Comparison of ENCODE assay signal across 13 cellular contexts in the genomic region with DNA sequence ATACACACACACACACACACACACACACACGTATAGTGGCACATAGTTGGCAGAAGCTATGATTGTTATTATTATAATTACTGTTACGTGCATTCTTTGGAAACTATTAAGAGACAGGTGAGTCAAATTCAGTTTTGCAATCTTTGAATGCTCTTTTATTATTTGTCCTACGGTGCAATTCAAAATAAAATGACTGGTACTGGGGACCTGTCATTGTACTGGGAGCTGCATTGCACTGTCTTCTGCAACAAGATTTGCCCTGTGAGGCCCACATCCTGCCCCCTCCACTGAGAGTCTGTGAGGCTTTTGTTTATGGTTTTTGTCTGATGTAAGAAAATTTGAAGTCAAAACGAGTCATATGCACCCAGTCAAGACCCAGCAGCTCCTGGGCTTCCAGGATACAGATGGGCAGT. TPM values are rescaled to one million over a fixed set of nuclear protein-coding genes. Genes with fewer than 3 reads are reported as not detected.
A peak's percentile ranks its signal among the peaks of the same experiment; 100 is the strongest.
DNase-seq lines count a peak whose midpoint lies in the region; ATAC-seq and TF ChIP-seq lines count a peak whose summit lies in the region.
"Had no signal": no experiment of that assay in that cellular context is flagged by ENCODE, and none has a peak within 500 bp of the region (broad histone marks: within the 10 kb centered on the region; RNA-seq: fewer than 3 reads in every experiment).

No MANE protein-coding gene starts in this region.

- BruUV-seq in MCF 10A (replicated peaks; lab: Mats Ljungman, UMichigan): no TSS peak

- H3K27ac Mint-ChIP-seq in MCF 10A (ENCODE audit: low read depth, unreplicated experiment) (no peak overlapping the region), natural killer cell (peak overlapping the region; percentile 91 to 95)
- peak overlapping the region; percentile 25 for H3K27ac Mint-ChIP-seq in activated T-helper 2 cell treated with anti-CD3 and anti-CD28 coated beads, Interferon-gamma antibody, Interleukin-2, Interleukin-4, amounts not matched to agents 10 μg/mL and 5 μg/mL and 100 μg/mL, durations not matched to agents 14 hours and 24 hours and 36 hours
- H3K27ac Mint-ChIP-seq: progenitor cell of endocrine pancreas had no signal

- no peak overlapping the region for H3K27ac ChIP-seq in breast epithelium
- H3K27ac ChIP-seq: dorsolateral prefrontal cortex, suprapubic skin had no signal

- H3K9me3 Mint-ChIP-seq in MCF 10A (ENCODE audit: unreplicated experiment): no peaks in the 10 kb centered on the region
- H3K9me3 Mint-ChIP-seq in activated T-helper 2 cell treated with anti-CD3 and anti-CD28 coated beads, Interferon-gamma antibody, Interleukin-2, Interleukin-4, amounts not matched to agents 10 μg/mL and 5 μg/mL and 100 μg/mL, durations not matched to agents 14 hours and 24 hours and 36 hours: no peaks in the 10 kb centered on the region
- H3K9me3 Mint-ChIP-seq in natural killer cell: no peaks in the 10 kb centered on the region

- POLR2A ChIA-PET in MCF 10A (lab: Yijun Ruan, JAX): interaction anchor here (0.7 to 1.4 kb wide), 3 partner anchors 8 to 64 kb away, joined by 3 to 6 read pairs (median 4); no protein-coding TSS in a partner anchor

- CTCF ChIA-PET in MCF 10A (lab: Yijun Ruan, JAX): interaction anchor here (0.6 to 3.6 kb wide), 9 partner anchors 8 to 189 kb away, joined by 3 to 21 read pairs (median 4); no protein-coding TSS in a partner anchor

- no peak for TF ChIP-seq CTCF in MCF 10A (IDR thresholded peaks at IDR 0.05; ENCODE audit: unreplicated experiment)
- no peak for TF ChIP-seq CTCF in breast epithelium (IDR thresholded peaks at IDR 0.05)
- no peak for TF ChIP-seq CTCF in natural killer cell (IDR thresholded peaks at IDR 0.05)

- H3K4me1 ChIP-seq in breast epithelium: no peaks in the 10 kb centered on the region
- H3K4me1 ChIP-seq: HAP-1, suprapubic skin had no signal

- H3K27me3 ChIP-seq in breast epithelium: no peaks in the 10 kb centered on the region
- H3K27me3 ChIP-seq: suprapubic skin had no signal

- intact Hi-C loops in MCF 10A (cut with micrococcal nuclease): no loop called here
- intact Hi-C loops in breast epithelium (cut with DNase I; ENCODE audit: low total_unique reads): no loop called here
- intact Hi-C loops in activated T-helper 2 cell treated with anti-CD3 and anti-CD28 coated beads, Interferon-gamma antibody, Interleukin-2, Interleukin-4, amounts not matched to agents 10 μg/mL and 5 μg/mL and 100 μg/mL, durations not matched to agents 14 hours and 24 hours and 36 hours (cut with micrococcal nuclease): loop anchor here (2.0 to 5.0 kb wide), 3 partner anchors 31 to 326 kb away; no protein-coding TSS in a partner anchor
- intact Hi-C loops in natural killer cell (cut with micrococcal nuclease): loop anchor here (1.0 to 5.0 kb wide), 5 partner anchors 39 to 115 kb away; a partner anchor contains a TSS

- H3K36me3 ChIP-seq in breast epithelium: no peaks in the 10 kb centered on the region
- H3K36me3 ChIP-seq: HAP-1, suprapubic skin had no signal

- H3K36me3 Mint-ChIP-seq in MCF 10A (ENCODE audit: insufficient read depth, unreplicated experiment): peaks cover 2% of the 10 kb centered on the region
- H3K36me3 Mint-ChIP-seq in activated T-helper 2 cell treated with anti-CD3 and anti-CD28 coated beads, Interferon-gamma antibody, Interleukin-2, Interleukin-4, amounts not matched to agents 10 μg/mL and 5 μg/mL and 100 μg/mL, durations not matched to agents 14 hours and 24 hours and 36 hours (ENCODE audit: low read depth): peaks cover 18% of the 10 kb centered on the region
- H3K36me3 Mint-ChIP-seq in natural killer cell: no peaks in the 10 kb centered on the region

- TF ChIP-seq POLR2A in breast epithelium (IDR thresholded peaks at IDR 0.05): no peak

- no peaks in the 10 kb centered on the region for H3K9me3 ChIP-seq in breast epithelium
- H3K9me3 ChIP-seq: HAP-1, suprapubic skin had no signal

- H3K4me3 Mint-ChIP-seq in MCF 10A (ENCODE audit: unreplicated experiment): no peak overlapping the region
- H3K4me3 Mint-ChIP-seq in activated T-helper 2 cell treated with anti-CD3 and anti-CD28 coated beads, Interferon-gamma antibody, Interleukin-2, Interleukin-4, amounts not matched to agents 10 μg/mL and 5 μg/mL and 100 μg/mL, durations not matched to agents 14 hours and 24 hours and 36 hours (ENCODE audit: low read depth): peak overlapping the region; percentile 27
- peak overlapping the region; percentile 90 for H3K4me3 Mint-ChIP-seq in natural killer cell

- DNase-seq in MCF 10A (ENCODE audit: unreplicated experiment): peak; percentile 30
- no peak for DNase-seq in breast epithelium (ENCODE audit: low spot score in 2 of 2)
- peak; percentile 55 for DNase-seq in activated T-helper 2 cell treated with anti-CD3 and anti-CD28 coated beads, Interferon-gamma antibody, Interleukin-2, Interleukin-4, amounts not matched to agents 10 μg/mL and 5 μg/mL and 100 μg/mL, durations not matched to agents 14 hours and 24 hours and 36 hours (ENCODE audit: low spot score)
- peak; percentile 39 for DNase-seq in natural killer cell
- no peak for DNase-seq in pons (ENCODE audit: low spot score)
- no peak for DNase-seq in NCI-H1930 (lab: John Stamatoyannopoulos, UW)
- no peak for DNase-seq in NCI-H146 (lab: John Stamatoyannopoulos, UW)
- DNase-seq in DMS 273 treated with DMSO at 0.1 percent for 48 hours (lab: John Stamatoyannopoulos, UW): no peak
- DNase-seq: dorsolateral prefrontal cortex, NCI-H345 had no signal

- H3K27me3 Mint-ChIP-seq in MCF 10A (ENCODE audit: insufficient read depth, unreplicated experiment) (no peaks in the 10 kb centered on the region), natural killer cell (ENCODE audit: low read depth in 2 of 2) (no peaks in the 10 kb centered on the region)
- H3K27me3 Mint-ChIP-seq in activated T-helper 2 cell treated with anti-CD3 and anti-CD28 coated beads, Interferon-gamma antibody, Interleukin-2, Interleukin-4, amounts not matched to agents 10 μg/mL and 5 μg/mL and 100 μg/mL, durations not matched to agents 14 hours and 24 hours and 36 hours (ENCODE audit: low read depth): no peaks in the 10 kb centered on the region
- H3K27me3 Mint-ChIP-seq: progenitor cell of endocrine pancreas had no signal

- H3K4me1 Mint-ChIP-seq in MCF 10A (ENCODE audit: insufficient read depth, unreplicated experiment): peaks cover 7% of the 10 kb centered on the region
- peaks cover 68% of the 10 kb centered on the region for H3K4me1 Mint-ChIP-seq in activated T-helper 2 cell treated with anti-CD3 and anti-CD28 coated beads, Interferon-gamma antibody, Interleukin-2, Interleukin-4, amounts not matched to agents 10 μg/mL and 5 μg/mL and 100 μg/mL, durations not matched to agents 14 hours and 24 hours and 36 hours (ENCODE audit: low read depth)
- H3K4me1 Mint-ChIP-seq in natural killer cell: peaks cover 66 to 77% of the 10 kb centered on the region in 2 donors

- peak; percentile 48 to 70 (median 57) for ATAC-seq in natural killer cell

- H3K4me3 ChIP-seq in breast epithelium: no peak overlapping the region
- H3K4me3 ChIP-seq: dorsolateral prefrontal cortex, HAP-1, suprapubic skin had no signal

RNA-seq across cellular contexts. Expression of a gene that starts 1.9 kb away (rescaled TPM):
- total RNA-seq in MCF 10A (2022) (not detected in 2 replicates), breast epithelium (1 to 10 TPM; 1.1 to 5.9 (median 5.6) TPM), natural killer cell (10 to 100 TPM; 30.3 to 47.1 (median 34.4) TPM)
- total RNA-seq in activated T-helper 2 cell treated with anti-CD3 and anti-CD28 coated beads, Interferon-gamma antibody, Interleukin-2, Interleukin-4, amounts not matched to agents 10 μg/mL and 5 μg/mL and 100 μg/mL, durations not matched to agents 14 hours and 24 hours and 36 hours: 0.28 and 0.34 TPM in 2 replicates
- total RNA-seq: progenitor cell of endocrine pancreas had no signal

RNA-seq across cellular contexts. Expression of a gene that starts 58.8 kb away (rescaled TPM):
- total RNA-seq in MCF 10A (2022): 8.6 and 26.3 TPM in 2 replicates
- 1 to 10 TPM in 2 of 3 donors, under 1 TPM in 1; 0.48 to 5.7 (median 3.3) TPM for total RNA-seq in breast epithelium
- 4.1 and 5.5 TPM in 2 replicates for total RNA-seq in activated T-helper 2 cell treated with anti-CD3 and anti-CD28 coated beads, Interferon-gamma antibody, Interleukin-2, Interleukin-4, amounts not matched to agents 10 μg/mL and 5 μg/mL and 100 μg/mL, durations not matched to agents 14 hours and 24 hours and 36 hours
- total RNA-seq in natural killer cell: 100 to 1,000 TPM; 191 to 301 (median 227) TPM
- total RNA-seq: progenitor cell of endocrine pancreas had no signal

Comparison
In these comparisons a context has a peak if more than half of its experiments do, and no peak if none do; other contexts are left out.
1. DNase-seq: peak in MCF 10A (single experiment), activated T-helper 2 cell treated with anti-CD3 and anti-CD28 coated beads, Interferon-gamma antibody, Interleukin-2, Interleukin-4, amounts not matched to agents 10 μg/mL and 5 μg/mL and 100 μg/mL, durations not matched to agents 14 hours and 24 hours and 36 hours (single experiment) and natural killer cell (single experiment); none in breast epithelium (0 of 2), pons (single experiment), NCI-H1930 (0 of 2), NCI-H146 (single experiment) and DMS 273 treated with DMSO at 0.1 percent for 48 hours (single experiment).
2. RNA of a gene that starts 1.9 kb away (total RNA-seq): 30.3 to 47.1 TPM in natural killer cell; 1.1 to 5.9 TPM in breast epithelium, 0.28 to 0.34 TPM in activated T-helper 2 cell treated with anti-CD3 and anti-CD28 coated beads, Interferon-gamma antibody, Interleukin-2, Interleukin-4, amounts not matched to agents 10 μg/mL and 5 μg/mL and 100 μg/mL, durations not matched to agents 14 hours and 24 hours and 36 hours and not detected in MCF 10A; every median in the first group is over 4 times any median in the second.
3. intact Hi-C loops: an anchor here in activated T-helper 2 cell treated with anti-CD3 and anti-CD28 coated beads, Interferon-gamma antibody, Interleukin-2, Interleukin-4, amounts not matched to agents 10 μg/mL and 5 μg/mL and 100 μg/mL, durations not matched to agents 14 hours and 24 hours and 36 hours (2.0 to 5.0 kb wide) and natural killer cell (1.0 to 5.0 kb wide); none called in MCF 10A and breast epithelium.